ENCODE assay signal across 15 cellular contexts in the genomic region with DNA sequence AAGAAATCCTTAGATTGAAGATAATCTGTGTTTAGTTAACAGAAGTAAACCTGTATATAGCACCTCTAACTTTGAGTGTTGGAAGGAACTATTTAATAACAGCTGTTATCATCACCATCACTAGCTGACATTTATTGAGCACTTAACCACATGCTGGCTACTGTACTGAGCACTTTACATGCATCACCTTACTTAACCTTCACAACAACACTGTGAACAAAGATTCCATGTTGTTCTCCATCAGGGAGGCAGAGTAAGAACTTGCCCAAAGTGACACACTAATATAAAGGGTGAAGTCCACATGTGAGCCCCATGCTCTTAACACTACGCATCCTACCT.
DNase-seq lines count a peak whose midpoint lies in the region; ATAC-seq, FAIRE-seq and TF ChIP-seq lines count a peak whose summit lies in the region.
"Had no signal": no experiment of that assay in that cellular context is flagged by ENCODE, and none has a peak within 500 bp of the region (broad histone marks: within the 10 kb centered on the region; RNA-seq: fewer than 3 reads in every experiment).

No MANE protein-coding gene starts in this region.

- no peak overlapping the region for H3K4ac ChIP-seq in H1 (replicated peaks; ENCODE audit: insufficient read length, low read depth, low read length)

- no peak overlapping the region for H2BK120ac ChIP-seq in H1 (replicated peaks; ENCODE audit: low read depth, low read length)

- no peak for TF ChIP-seq EP300 in H1 (IDR thresholded peaks at IDR 0.05; ENCODE audit: borderline replicate concordance in 1 of 2, low read depth in 2 of 2, low read length in 2 of 2)

- H3K9me3 ChIP-seq in H1 (ENCODE audit: insufficient read depth in 2 of 2, low read depth in 1 of 2, low read length in 1 of 2) (no peaks in the 10 kb centered on the region), smooth muscle cell (replicated peaks; ENCODE audit: low read depth) (no peaks in the 10 kb centered on the region)

- H4K20me1 ChIP-seq in H1 (replicated peaks in 1 of 2; ENCODE audit: control insufficient read depth in 1 of 2, insufficient read depth in 2 of 2, low read length in 2 of 2) (no peaks in the 10 kb centered on the region), smooth muscle cell (ENCODE audit: low read depth) (no peaks in the 10 kb centered on the region)

- H4K5ac ChIP-seq in H1 (ENCODE audit: insufficient read length, low read depth, low read length) = no peak overlapping the region

- no peak overlapping the region for H3K18ac ChIP-seq in H1 (ENCODE audit: extremely low read depth, low read length)

- H2AFZ ChIP-seq in H1 (ENCODE audit: low read length) = no peak overlapping the region
- H2AFZ ChIP-seq in smooth muscle cell (ENCODE audit: low read depth) = no peak overlapping the region

- H2BK15ac ChIP-seq in H1 (ENCODE audit: low read length) = no peak overlapping the region

- H3K36me3 ChIP-seq in H1 (ENCODE audit: control insufficient read depth in 2 of 4, insufficient read depth in 4 of 4, low read length in 3 of 4) (no peaks in the 10 kb centered on the region; a peak in 2 of 8 replicates), smooth muscle cell (ENCODE audit: low read depth) (no peaks in the 10 kb centered on the region)

- peak overlapping the region; percentile 62; the same call in 1 of the 2 replicates for H2BK12ac ChIP-seq in H1 (ENCODE audit: low read depth, low read length)

- peak overlapping the region; percentile 78; the same call in 1 of the 2 replicates for H2AK5ac ChIP-seq in H1 (ENCODE audit: low read depth, low read length)

- peak; percentile 22 for ATAC-seq in GM18502 (IDR thresholded peaks at IDR 0.05; ENCODE audit: poor library complexity, unreplicated experiment)
- ATAC-seq in GM21528 (IDR thresholded peaks at IDR 0.05; ENCODE audit: low FRiP score, unreplicated experiment) = peak; percentile 34
- peak; percentile 23 for ATAC-seq in HG02884 (IDR thresholded peaks at IDR 0.05; ENCODE audit: unreplicated experiment)

- H3K9ac ChIP-seq in H1 (replicated peaks in 1 of 4; ENCODE audit: extremely low read depth in 1 of 4, low read depth in 3 of 4, low read length in 3 of 4) (no peak overlapping the region), smooth muscle cell (ENCODE audit: low read depth) (no peak overlapping the region)

- H3K27me3 ChIP-seq in H1 (replicated peaks in 1 of 4; ENCODE audit: control insufficient read depth in 3 of 4, extremely low read depth in 1 of 4, insufficient read depth in 3 of 4, low read length in 3 of 4) (no peaks in the 10 kb centered on the region), smooth muscle cell (ENCODE audit: low read depth) (no peaks in the 10 kb centered on the region)

- H3K56ac ChIP-seq in H1 (replicated peaks; ENCODE audit: insufficient read length, low read depth, low read length) = no peak overlapping the region

- TF ChIP-seq CTCF in H1 (IDR thresholded peaks at IDR 0.05; ENCODE audit: control extremely low read depth in 1 of 3, insufficient read depth in 1 of 3, low read depth in 1 of 3, low read length in 3 of 3) = no peak
- no peak for TF ChIP-seq CTCF in smooth muscle cell (IDR thresholded peaks at IDR 0.05; ENCODE audit: borderline replicate concordance, insufficient read depth, poor library complexity, severe bottlenecking)

- CTCF ChIA-PET in H1 (lab: Charles Lee; ENCODE audit: partially characterized antibody) = interaction anchor here (0.9 to 4.2 kb wide), 6 partner anchors 10 to 270 kb away, joined by 3 to 17 read pairs (median 4); no protein-coding TSS in a partner anchor

- H3K27ac ChIP-seq in H1 (ENCODE audit: low read depth, low read length) (no peak overlapping the region), smooth muscle cell (ENCODE audit: low read depth) (no peak overlapping the region)

- no peaks in the 10 kb centered on the region for H3K23me2 ChIP-seq in H1 (ENCODE audit: low read depth, low read length)

- DNase-seq in H1 (ENCODE audit: low read depth in 1 of 2, low spot score in 2 of 2) (no peak), globus pallidus (ENCODE audit: low spot score) (no peak), smooth muscle cell (lab: John Stamatoyannopoulos, UW; ENCODE audit: unreplicated experiment) (no peak), epidermal melanocyte (ENCODE audit: insufficient read length, low spot score) (no peak)
- no peak for DNase-seq in activated naive CD4-positive, alpha-beta T cell (lab: John Stamatoyannopoulos, UW)
- DNase-seq: DND-41, GOT3, KG1, NCI-H1048, NCI-H146, NCI-H510A treated with DMSO at 0.1 percent for 48 hours had no signal

- H2BK20ac ChIP-seq in H1 (ENCODE audit: low read length) = peak overlapping the region; percentile 95

- no peaks in the 10 kb centered on the region for H3K79me1 ChIP-seq in H1 (ENCODE audit: low read depth, low read length)

- H4K8ac ChIP-seq in H1 (ENCODE audit: extremely low read depth, insufficient read depth, low read length) = no peak overlapping the region

- H3F3A ChIP-seq in smooth muscle cell (ENCODE audit: low read depth) = peaks cover 5% of the 10 kb centered on the region

- 0 out of 2 replicates have a peak overlapping the region, but pooled peaks have one; percentile 55 for H2BK5ac ChIP-seq in H1 (ENCODE audit: low read depth, low read length)

- no peak overlapping the region for H3K23ac ChIP-seq in H1 (ENCODE audit: insufficient read length)

- peaks cover 0 to 14% (median 4%) of the 10 kb centered on the region in 4 experiments; a peak in 3 of 7 replicates for H3K4me1 ChIP-seq in H1 (replicated peaks in 1 of 4; ENCODE audit: control insufficient read depth in 3 of 4, insufficient read depth in 4 of 4, low read length in 3 of 4)
- H3K4me1 ChIP-seq in smooth muscle cell (ENCODE audit: low read depth) = no peaks in the 10 kb centered on the region

- H3K4me2 ChIP-seq in H1 (ENCODE audit: insufficient read depth in 1 of 2, low read depth in 2 of 2, low read length in 2 of 2) = no peak overlapping the region
- H3K4me2 ChIP-seq in smooth muscle cell = no peak overlapping the region

- 94% methylated on average over 1 of the region's 1 CpG; no CpG with 5 or more reads in 1 of the 2 experiments for WGBS in H1 (ENCODE audit: extremely low coverage in 1 of 2, insufficient coverage in 1 of 2, insufficient read length in 1 of 2, insufficient replicate concordance in 2 of 2, low coverage in 1 of 2, low lambda C conversion rate in 2 of 2, missing lambda C conversion rate in 1 of 2), 2 experiments
- WGBS in smooth muscle cell (ENCODE audit: low lambda C conversion rate) = 95% methylated on average over 1 of the region's 1 CpG

- no peaks in the 10 kb centered on the region for H3K79me2 ChIP-seq in H1 (ENCODE audit: control insufficient read depth in 1 of 2, insufficient read depth in 2 of 2, low read length in 2 of 2)
- H3K79me2 ChIP-seq in smooth muscle cell (ENCODE audit: low read depth) = no peaks in the 10 kb centered on the region

- H3K4me3 ChIP-seq in H1 (ENCODE audit: extremely low read depth in 1 of 4, insufficient read depth in 2 of 4, low read depth in 3 of 4, low read length in 4 of 4) = no peak overlapping the region
- H3K4me3 ChIP-seq in smooth muscle cell = no peak overlapping the region
- H3K4me3 ChIP-seq: GM12878 had no signal

- no peak overlapping the region for H3K14ac ChIP-seq in H1 (ENCODE audit: insufficient read length)

- H4K91ac ChIP-seq in H1 (replicated peaks; ENCODE audit: insufficient read length, low read length) = no peak overlapping the region

- POLR2A ChIA-PET in H1 (lab: Charles Lee; ENCODE audit: partially characterized antibody) = no interaction called here

- TF ChIP-seq RAD21 in H1 (IDR thresholded peaks at IDR 0.05 in 1 of 2, conservative IDR thresholded peaks at IDR 0.05 in 1 of 2; ENCODE audit: low read depth in 2 of 2, low read length in 2 of 2) = no peak

- FAIRE-seq in H1 (lab: Jason Lieb, UNC) = no peak
- FAIRE-seq: GM12878 had no signal

- no peak for TF ChIP-seq POLR2A in H1 (IDR thresholded peaks at IDR 0.05; ENCODE audit: control extremely low read depth in 1 of 2, low read depth in 2 of 2, low read length in 2 of 2)

TF ChIP-seq in H1, 55 proteins besides CTCF, POLR2A, EP300 and RAD21:
- no peak for TF ChIP-seq RFX5 (IDR thresholded peaks at IDR 0.05; ENCODE audit: borderline replicate concordance, low read depth, low read length)
- no peak for TF ChIP-seq HDAC2 (IDR thresholded peaks at IDR 0.05; ENCODE audit: borderline replicate concordance in 1 of 2, low read depth in 2 of 2, low read length in 2 of 2)
- no peak for TF ChIP-seq RBBP5 (IDR thresholded peaks at IDR 0.05; ENCODE audit: borderline replicate concordance, low read depth, low read length)
- TF ChIP-seq, protein P1, sequence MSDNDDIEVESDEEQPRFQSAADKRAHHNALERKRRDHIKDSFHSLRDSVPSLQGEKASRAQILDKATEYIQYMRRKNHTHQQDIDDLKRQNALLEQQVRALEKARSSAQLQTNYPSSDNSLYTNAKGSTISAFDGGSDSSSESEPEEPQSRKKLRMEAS (IDR thresholded peaks at IDR 0.05) = no peak
- no peak for TF ChIP-seq NRF1 (IDR thresholded peaks at IDR 0.05; ENCODE audit: low read depth, low read length)
